Comparison of ENCODE assay signal across 14 cellular contexts in the genomic region with DNA sequence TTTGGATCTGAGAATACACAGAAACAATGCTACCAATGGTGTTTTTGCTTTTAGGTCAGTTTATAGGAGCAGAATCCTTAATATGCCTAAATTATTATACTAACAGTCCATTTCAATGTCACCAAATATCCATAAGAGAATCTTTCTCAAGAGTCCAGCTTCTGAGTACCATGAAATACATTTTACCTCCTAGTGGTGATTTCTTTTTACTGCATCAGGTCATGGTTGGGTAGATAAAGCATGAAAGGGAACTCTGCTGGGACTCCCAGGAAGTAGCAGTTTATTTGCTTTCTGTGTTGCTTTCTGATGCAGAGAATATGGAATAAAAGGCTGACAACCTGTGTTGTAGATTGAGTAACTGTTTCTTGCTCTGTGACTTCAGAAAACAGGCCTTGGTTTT.
A peak's percentile ranks its signal among the peaks of the same experiment; 100 is the strongest.
DNase-seq lines count a peak whose midpoint lies in the region; ATAC-seq and TF ChIP-seq lines count a peak whose summit lies in the region.
"Had no signal": no experiment of that assay in that cellular context is flagged by ENCODE, and none has a peak within 500 bp of the region (broad histone marks: within the 10 kb centered on the region; RNA-seq: fewer than 3 reads in every experiment).

No MANE protein-coding gene starts in this region.

- H3K27ac Mint-ChIP-seq in chondrocyte (ENCODE audit: unreplicated experiment) = no peak overlapping the region
- H3K27ac Mint-ChIP-seq in stimulated activated effector memory CD8-positive, alpha-beta T cell treated with anti-CD3 and anti-CD28 coated beads, Interleukin-12 subunit alpha, Interleukin-12 subunit beta, amount 100 ng/mL, for 72 hours = no peak overlapping the region
- H3K27ac Mint-ChIP-seq: activated B cell treated with CpG ODN at 0.5 μM for 24 hours; CD4-positive, alpha-beta T cell had no signal

- DNase-seq in HuH-7.5 (ENCODE audit: low spot score) (peak; percentile 9), chondrocyte (ENCODE audit: low spot score) (no peak), NCI-H524 (lab: John Stamatoyannopoulos, UW) (no peak), posterior vena cava (ENCODE audit: low spot score) (no peak)
- no peak for DNase-seq in stimulated activated effector memory CD8-positive, alpha-beta T cell treated with anti-CD3 and anti-CD28 coated beads, Interleukin-12 subunit alpha, Interleukin-12 subunit beta, amount 100 ng/mL, for 72 hours (ENCODE audit: low spot score in 2 of 2)
- DNase-seq: activated B cell treated with CpG ODN at 0.5 μM for 24 hours; CD4-positive, alpha-beta T cell; hippocampal formation; NCI-H1436 treated with DMSO at 0.1 percent for 48 hours; right cardiac atrium; stimulated activated naive CD4-positive, alpha-beta T cell had no signal

- TF ChIP-seq CTCF in 22Rv1 (IDR thresholded peaks at IDR 0.05) (peak; percentile 26), chondrocyte (IDR thresholded peaks at IDR 0.05) (peak; percentile 58)

- H3K27me3 Mint-ChIP-seq in chondrocyte (ENCODE audit: low read depth) = no peaks in the 10 kb centered on the region
- H3K27me3 Mint-ChIP-seq: CD4-positive, alpha-beta T cell had no signal

- no peaks in the 10 kb centered on the region for H3K36me3 Mint-ChIP-seq in chondrocyte (ENCODE audit: low read depth)
- no peaks in the 10 kb centered on the region for H3K36me3 Mint-ChIP-seq in stimulated activated effector memory CD8-positive, alpha-beta T cell treated with anti-CD3 and anti-CD28 coated beads, Interleukin-12 subunit alpha, Interleukin-12 subunit beta, amount 100 ng/mL, for 72 hours

- H3K4me1 Mint-ChIP-seq in chondrocyte (ENCODE audit: low read depth) = no peaks in the 10 kb centered on the region
- H3K4me1 Mint-ChIP-seq in stimulated activated effector memory CD8-positive, alpha-beta T cell treated with anti-CD3 and anti-CD28 coated beads, Interleukin-12 subunit alpha, Interleukin-12 subunit beta, amount 100 ng/mL, for 72 hours = no peaks in the 10 kb centered on the region

- ATAC-seq in GM18868 (IDR thresholded peaks at IDR 0.05; ENCODE audit: unreplicated experiment) (peak; percentile 73), HG02981 (IDR thresholded peaks at IDR 0.05; ENCODE audit: unreplicated experiment) (no peak)
- no peak for ATAC-seq in stimulated activated effector memory CD8-positive, alpha-beta T cell treated with anti-CD3 and anti-CD28 coated beads, Interleukin-12 subunit alpha, Interleukin-12 subunit beta, amount 100 ng/mL, for 72 hours
- ATAC-seq: right cardiac atrium had no signal

- no peak overlapping the region for H3K4me3 Mint-ChIP-seq in chondrocyte (ENCODE audit: unreplicated experiment)
- no peak overlapping the region for H3K4me3 Mint-ChIP-seq in stimulated activated effector memory CD8-positive, alpha-beta T cell treated with anti-CD3 and anti-CD28 coated beads, Interleukin-12 subunit alpha, Interleukin-12 subunit beta, amount 100 ng/mL, for 72 hours
- H3K4me3 Mint-ChIP-seq: activated B cell treated with CpG ODN at 0.5 μM for 24 hours; CD4-positive, alpha-beta T cell had no signal

- H3K9me3 Mint-ChIP-seq in chondrocyte (ENCODE audit: low read depth) = peaks cover 3% of the 10 kb centered on the region
- no peaks in the 10 kb centered on the region for H3K9me3 Mint-ChIP-seq in stimulated activated effector memory CD8-positive, alpha-beta T cell treated with anti-CD3 and anti-CD28 coated beads, Interleukin-12 subunit alpha, Interleukin-12 subunit beta, amount 100 ng/mL, for 72 hours
- H3K9me3 Mint-ChIP-seq: activated B cell treated with CpG ODN at 0.5 μM for 24 hours; CD4-positive, alpha-beta T cell had no signal

- intact Hi-C loops in posterior vena cava (cut with DNase I) = no loop called here

- H3K27ac ChIP-seq in 22Rv1 = no peak overlapping the region
